Comparison of ENCODE assay signal across 9 cellular contexts in the genomic region with DNA sequence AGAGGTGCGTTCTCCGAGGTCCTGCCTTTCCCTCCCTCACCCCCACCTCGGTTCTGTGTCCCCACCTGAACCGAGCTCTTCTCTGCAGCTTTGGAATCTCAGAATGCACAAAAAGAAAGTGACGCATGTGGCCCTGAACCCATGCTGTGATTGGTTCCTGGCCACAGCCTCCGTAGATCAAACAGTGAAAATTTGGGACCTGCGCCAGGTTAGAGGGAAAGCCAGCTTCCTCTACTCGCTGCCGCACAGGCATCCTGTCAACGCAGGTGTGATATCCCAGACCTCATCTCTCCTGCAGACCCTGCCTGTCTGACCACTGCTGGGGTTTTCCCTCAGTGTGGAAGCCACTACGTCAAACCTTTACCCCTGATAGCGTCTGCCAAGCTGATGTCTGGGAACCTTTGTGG. TPM values are rescaled to one million over a fixed set of nuclear protein-coding genes. Genes with fewer than 3 reads are reported as not detected.
DNase-seq lines count a peak whose midpoint lies in the region; ATAC-seq and TF ChIP-seq lines count a peak whose summit lies in the region.
"Had no signal": no experiment of that assay in that cellular context is flagged by ENCODE, and none has a peak within 500 bp of the region (broad histone marks: within the 10 kb centered on the region; RNA-seq: fewer than 3 reads in every experiment).

No MANE protein-coding gene starts in this region.

- H3K4me3 ChIP-seq in Jurkat, Clone E6-1 (ENCODE audit: low read length) = no peak overlapping the region
- peak overlapping the region; percentile 60 for H3K4me3 ChIP-seq in endocrine pancreas (ENCODE audit: control insufficient read depth, insufficient read depth, low read length)
- no peak overlapping the region for H3K4me3 ChIP-seq in smooth muscle cell

- H3K79me2 ChIP-seq in smooth muscle cell (ENCODE audit: low read depth) = no peaks in the 10 kb centered on the region

- ATAC-seq in GM18519 (IDR thresholded peaks at IDR 0.05; ENCODE audit: low FRiP score, unreplicated experiment) = no peak

- H4K20me1 ChIP-seq in smooth muscle cell (ENCODE audit: low read depth) = peaks cover under 1% of the 10 kb centered on the region

- peak overlapping the region; percentile 98 for H3K27ac ChIP-seq in smooth muscle cell (ENCODE audit: low read depth)

- no peaks in the 10 kb centered on the region for H3K27me3 Mint-ChIP-seq in activated CD4-positive, alpha-beta memory T cell treated with anti-CD3 and anti-CD28 coated beads, Interleukin-2, amount 10 ng/mL, durations not matched to agents 7 days and 5 days
- H3K27me3 Mint-ChIP-seq: naive B cell had no signal

- TF ChIP-seq CTCF in smooth muscle cell (IDR thresholded peaks at IDR 0.05; ENCODE audit: borderline replicate concordance, insufficient read depth, poor library complexity, severe bottlenecking) = no peak

- peak; percentile 68 for DNase-seq in Jurkat, Clone E6-1 (ENCODE audit: low read depth, low spot score)
- no peak for DNase-seq in activated CD4-positive, alpha-beta memory T cell treated with anti-CD3 and anti-CD28 coated beads, Interleukin-2, amount 10 ng/mL, durations not matched to agents 7 days and 5 days
- no peak for DNase-seq in smooth muscle cell (lab: John Stamatoyannopoulos, UW; ENCODE audit: unreplicated experiment)
- no peak for DNase-seq in hepatic stellate cell (ENCODE audit: low spot score)
- no peak for DNase-seq in middle frontal gyrus (ENCODE audit: extremely low spot score, low spot score)
- DNase-seq in SK-N-DZ (ENCODE audit: low spot score) = no peak
- DNase-seq: naive B cell had no signal

- peaks cover 69% of the 10 kb centered on the region for H3K36me3 Mint-ChIP-seq in activated CD4-positive, alpha-beta memory T cell treated with anti-CD3 and anti-CD28 coated beads, Interleukin-2, amount 10 ng/mL, durations not matched to agents 7 days and 5 days (ENCODE audit: low read depth)

- no peaks in the 10 kb centered on the region for H3K9me3 Mint-ChIP-seq in activated CD4-positive, alpha-beta memory T cell treated with anti-CD3 and anti-CD28 coated beads, Interleukin-2, amount 10 ng/mL, durations not matched to agents 7 days and 5 days

- H2AFZ ChIP-seq in smooth muscle cell (ENCODE audit: low read depth) = no peak overlapping the region

- H3K27me3 ChIP-seq in endocrine pancreas (ENCODE audit: control insufficient read depth, insufficient read depth, low read length) (no peaks in the 10 kb centered on the region), smooth muscle cell (ENCODE audit: low read depth) (no peaks in the 10 kb centered on the region)

- H3K4me1 ChIP-seq in endocrine pancreas (ENCODE audit: control insufficient read depth, insufficient read depth, low read length) (no peaks in the 10 kb centered on the region), smooth muscle cell (ENCODE audit: low read depth) (peaks cover 5% of the 10 kb centered on the region)

- H3K4me3 Mint-ChIP-seq in activated CD4-positive, alpha-beta memory T cell treated with anti-CD3 and anti-CD28 coated beads, Interleukin-2, amount 10 ng/mL, durations not matched to agents 7 days and 5 days = peak overlapping the region; percentile 24

- H3K27ac Mint-ChIP-seq in activated CD4-positive, alpha-beta memory T cell treated with anti-CD3 and anti-CD28 coated beads, Interleukin-2, amount 10 ng/mL, durations not matched to agents 7 days and 5 days = peak overlapping the region; percentile 77

- WGBS in smooth muscle cell (ENCODE audit: low lambda C conversion rate) = 78% methylated on average over 12 of the region's 12 CpGs

- peaks cover 24% of the 10 kb centered on the region for H3K4me1 Mint-ChIP-seq in activated CD4-positive, alpha-beta memory T cell treated with anti-CD3 and anti-CD28 coated beads, Interleukin-2, amount 10 ng/mL, durations not matched to agents 7 days and 5 days

- H3K36me3 ChIP-seq in endocrine pancreas (ENCODE audit: control insufficient read depth, insufficient read depth, low read length) (peaks cover 5% of the 10 kb centered on the region), smooth muscle cell (ENCODE audit: low read depth) (no peaks in the 10 kb centered on the region)

- POLR2A ChIA-PET in activated CD4-positive, alpha-beta memory T cell treated with anti-CD3 and anti-CD28 coated beads, Interleukin-2, amount 10 ng/mL, durations not matched to agents 7 days and 5 days (lab: Charles Lee) = interaction anchor here (0.6 to 17.4 kb wide), 9 partner anchors 10 to 221 kb away, joined by 3 to 161 read pairs (median 5); partner anchors contain the start of genes ACP2, DDB2 and MADD

- peaks cover 18% of the 10 kb centered on the region for H3F3A ChIP-seq in smooth muscle cell (ENCODE audit: low read depth)

- H3K9me3 ChIP-seq in endocrine pancreas (ENCODE audit: control insufficient read depth, low read length) = no peaks in the 10 kb centered on the region
- H3K9me3 ChIP-seq in smooth muscle cell (replicated peaks; ENCODE audit: low read depth) = no peaks in the 10 kb centered on the region

- peak overlapping the region; percentile 69 for H3K4me2 ChIP-seq in smooth muscle cell

- no peak overlapping the region for H3K9ac ChIP-seq in endocrine pancreas (ENCODE audit: control insufficient read depth, insufficient read depth, low read length)
- peak overlapping the region; percentile 92 for H3K9ac ChIP-seq in smooth muscle cell (ENCODE audit: low read depth)

- CTCF ChIA-PET in activated CD4-positive, alpha-beta memory T cell treated with anti-CD3 and anti-CD28 coated beads, Interleukin-2, amount 10 ng/mL, durations not matched to agents 7 days and 5 days (lab: Charles Lee) = interaction anchor here (0.7 to 4.9 kb wide), 5 partner anchors 11 to 36 kb away, joined by 3 to 25 read pairs (median 3); partner anchors contain the start of genes ACP2 and MADD

RNA-seq across cellular contexts. Expression of gene ACP2, which starts 13.9 kb away (rescaled TPM):
- 21.7 TPM for polyA plus RNA-seq in Jurkat, Clone E6-1 (2012; ENCODE audit: insufficient read depth, insufficient read length)
- total RNA-seq in activated CD4-positive, alpha-beta memory T cell treated with anti-CD3 and anti-CD28 coated beads, Interleukin-2, amount 10 ng/mL, durations not matched to agents 7 days and 5 days = 10 to 100 TPM; 26.6 to 27.1 TPM
- 31.4 and 62.4 TPM in 2 replicates for total RNA-seq in smooth muscle cell
- 25.0 and 26.3 TPM in 2 replicates for polyA plus RNA-seq in smooth muscle cell
- polyA plus RNA-seq in SK-N-DZ (2014; cell fraction: cytosol; rRNA removed) = 21.7 and 47.0 TPM in 2 replicates
- 42.8 and 47.1 TPM in 2 replicates for polyA plus RNA-seq in SK-N-DZ (2014; cell fraction: nucleus; rRNA removed)

RNA-seq across cellular contexts. Expression of gene DDB2, which starts 19.9 kb away (rescaled TPM):
- 44.1 TPM for polyA plus RNA-seq in Jurkat, Clone E6-1 (2012; ENCODE audit: insufficient read depth, insufficient read length)
- total RNA-seq in activated CD4-positive, alpha-beta memory T cell treated with anti-CD3 and anti-CD28 coated beads, Interleukin-2, amount 10 ng/mL, durations not matched to agents 7 days and 5 days = 100 to 1,000 TPM; 159 to 163 TPM
- total RNA-seq in smooth muscle cell = 60.1 and 64.4 TPM in 2 replicates
- polyA plus RNA-seq in smooth muscle cell = 96.0 and 104 TPM in 2 replicates
- polyA plus RNA-seq in SK-N-DZ (2014; cell fraction: cytosol; rRNA removed) = 25.6 and 28.8 TPM in 2 replicates
- 34.3 and 36.5 TPM in 2 replicates for polyA plus RNA-seq in SK-N-DZ (2014; cell fraction: nucleus; rRNA removed)

RNA-seq across cellular contexts. Expression of gene NR1H3, which starts 23.1 kb away (rescaled TPM):
- polyA plus RNA-seq in Jurkat, Clone E6-1 (2012; ENCODE audit: insufficient read depth, insufficient read length) = 31.8 TPM
- 10 to 100 TPM; 10.5 to 13.9 TPM for total RNA-seq in activated CD4-positive, alpha-beta memory T cell treated with anti-CD3 and anti-CD28 coated beads, Interleukin-2, amount 10 ng/mL, durations not matched to agents 7 days and 5 days
- total RNA-seq in smooth muscle cell = 8.1 and 8.4 TPM in 2 replicates
- 13.7 and 19.2 TPM in 2 replicates for polyA plus RNA-seq in smooth muscle cell
- polyA plus RNA-seq in SK-N-DZ (2014; cell fraction: cytosol; rRNA removed) = 9.1 and 11.0 TPM in 2 replicates
- polyA plus RNA-seq in SK-N-DZ (2014; cell fraction: nucleus; rRNA removed) = 18.6 and 23.2 TPM in 2 replicates

RNA-seq across cellular contexts. Expression of gene MADD, which starts 35.3 kb away (rescaled TPM):
- 38.7 TPM for polyA plus RNA-seq in Jurkat, Clone E6-1 (2012; ENCODE audit: insufficient read depth, insufficient read length)
- total RNA-seq in activated CD4-positive, alpha-beta memory T cell treated with anti-CD3 and anti-CD28 coated beads, Interleukin-2, amount 10 ng/mL, durations not matched to agents 7 days and 5 days = 100 to 1,000 TPM in 1 of 2 experiments, 10 to 100 TPM in 1; 99.4 to 107 TPM
- 24.2 and 27.7 TPM in 2 replicates for total RNA-seq in smooth muscle cell
- polyA plus RNA-seq in smooth muscle cell = 13.1 and 15.0 TPM in 2 replicates
- 25.1 and 35.4 TPM in 2 replicates for polyA plus RNA-seq in SK-N-DZ (2014; cell fraction: cytosol; rRNA removed)
- 71.8 and 128 TPM in 2 replicates for polyA plus RNA-seq in SK-N-DZ (2014; cell fraction: nucleus; rRNA removed)

RNA-seq across cellular contexts. Expression of gene PACSIN3, which starts 48.4 kb away (rescaled TPM):
- 35.1 TPM for polyA plus RNA-seq in Jurkat, Clone E6-1 (2012; ENCODE audit: insufficient read depth, insufficient read length)
- 1 to 10 TPM in 1 of 2 experiments, under 1 TPM in 1; 0.91 to 1.2 TPM for total RNA-seq in activated CD4-positive, alpha-beta memory T cell treated with anti-CD3 and anti-CD28 coated beads, Interleukin-2, amount 10 ng/mL, durations not matched to agents 7 days and 5 days
- total RNA-seq in smooth muscle cell = 24.8 and 27.3 TPM in 2 replicates
- 55.7 and 85.9 TPM in 2 replicates for polyA plus RNA-seq in smooth muscle cell
- polyA plus RNA-seq in SK-N-DZ (2014; cell fraction: cytosol; rRNA removed) = 35.3 and 47.8 TPM in 2 replicates
- 35.5 and 37.7 TPM in 2 replicates for polyA plus RNA-seq in SK-N-DZ (2014; cell fraction: nucleus; rRNA removed)
